10 cellular contexts compared by ENCODE assay signal in the genomic region with DNA sequence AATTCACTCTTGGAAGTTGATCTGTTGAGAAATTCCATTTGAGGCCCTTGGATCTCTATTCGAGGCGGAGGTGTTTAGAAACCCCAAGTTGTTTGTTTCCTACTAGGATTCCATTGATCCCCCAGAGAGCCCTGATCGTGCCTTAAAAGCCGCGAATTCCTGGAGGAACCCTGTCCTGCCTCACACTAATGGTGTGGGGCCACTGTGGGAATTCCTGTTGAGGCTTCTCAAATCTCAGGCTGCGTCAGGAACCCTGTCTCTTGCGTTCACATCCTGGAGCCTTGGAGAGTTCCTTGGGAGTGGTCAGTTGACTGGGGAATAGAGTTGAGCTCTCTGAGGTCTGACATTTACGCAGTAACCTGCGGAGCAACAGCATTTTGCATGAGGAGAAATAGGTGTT. TPM values are rescaled to one million over a fixed set of nuclear protein-coding genes. Genes with fewer than 3 reads are reported as not detected.
A peak's percentile ranks its signal among the peaks of the same experiment; 100 is the strongest.
DNase-seq lines count a peak whose midpoint lies in the region; TF ChIP-seq lines count a peak whose summit lies in the region.
"Had no signal": no experiment of that assay in that cellular context is flagged by ENCODE, and none has a peak within 500 bp of the region (broad histone marks: within the 10 kb centered on the region; RNA-seq: fewer than 3 reads in every experiment).

No MANE protein-coding gene starts in this region.

- H3K4me3 Mint-ChIP-seq in activated naive CD4-positive, alpha-beta T cell treated with anti-CD3 and anti-CD28 coated beads, Interleukin-2, amount 50 U/mL, for 24 hours: peak overlapping the region; percentile 90
- peak overlapping the region; percentile 97 for H3K4me3 Mint-ChIP-seq in type B pancreatic cell

- H3K9me3 ChIP-seq in duodenal mucosa (ENCODE audit: control insufficient read depth in 1 of 2, low read length in 2 of 2) (no peaks in the 10 kb centered on the region), mucosa of rectum (ENCODE audit: control insufficient read depth in 2 of 2, low read length in 2 of 2) (no peaks in the 10 kb centered on the region)
- H3K9me3 ChIP-seq: body of pancreas had no signal

- peaks cover 30% of the 10 kb centered on the region for H3K27me3 Mint-ChIP-seq in activated naive CD4-positive, alpha-beta T cell treated with anti-CD3 and anti-CD28 coated beads, Interleukin-2, amount 50 U/mL, for 24 hours
- peaks cover 27% of the 10 kb centered on the region for H3K27me3 Mint-ChIP-seq in type B pancreatic cell

- no peak overlapping the region for H3K27ac Mint-ChIP-seq in activated naive CD4-positive, alpha-beta T cell treated with anti-CD3 and anti-CD28 coated beads, Interleukin-2, amount 50 U/mL, for 24 hours
- no peak overlapping the region for H3K27ac Mint-ChIP-seq in type B pancreatic cell

- in situ Hi-C loops in GM13977 (cut with MboI; ENCODE audit: low pct_unique_long_range_greater_than_20kb, low sequenced_read_pairs, unreplicated experiment): no loop called here

- H3K9ac ChIP-seq in duodenal mucosa (ENCODE audit: low read depth in 1 of 2, low read length in 2 of 2) (peak overlapping the region in 1 of 2 donors; percentile 83), mucosa of rectum (ENCODE audit: low read depth in 1 of 2, low read length in 2 of 2) (no peak overlapping the region)

- no peaks in the 10 kb centered on the region for H3K27me3 ChIP-seq in duodenal mucosa (ENCODE audit: control insufficient read depth in 1 of 2, insufficient read depth in 2 of 2, low read length in 2 of 2)
- no peaks in the 10 kb centered on the region for H3K27me3 ChIP-seq in mucosa of rectum (ENCODE audit: control insufficient read depth in 2 of 2, insufficient read depth in 2 of 2, low read length in 2 of 2)
- H3K27me3 ChIP-seq: body of pancreas had no signal

- peaks cover 1% of the 10 kb centered on the region for H3K36me3 Mint-ChIP-seq in activated naive CD4-positive, alpha-beta T cell treated with anti-CD3 and anti-CD28 coated beads, Interleukin-2, amount 50 U/mL, for 24 hours
- no peaks in the 10 kb centered on the region for H3K36me3 Mint-ChIP-seq in type B pancreatic cell

- no peak for DNase-seq in activated naive CD4-positive, alpha-beta T cell treated with anti-CD3 and anti-CD28 coated beads, Interleukin-2, amount 50 U/mL, for 16 hours
- no peak for DNase-seq in type B pancreatic cell (ENCODE audit: extremely low spot score, unreplicated experiment)
- DNase-seq in activated gamma-delta T cell treated with Interleukin-2 at 50 U/mL for 16 hours: no peak
- no peak for DNase-seq in GM13977 (ENCODE audit: low spot score)
- no peak for DNase-seq in HT-29 (ENCODE audit: low spot score)
- DNase-seq: body of pancreas, GOT3 had no signal

- H3K27ac ChIP-seq in duodenal mucosa (ENCODE audit: low read depth, low read length) (no peak overlapping the region), mucosa of rectum (ENCODE audit: low read depth in 2 of 2, low read length in 2 of 2) (no peak overlapping the region)

- H3K36me3 ChIP-seq in duodenal mucosa (ENCODE audit: control insufficient read depth in 1 of 2, insufficient read depth in 2 of 2, low read length in 2 of 2) (no peaks in the 10 kb centered on the region), mucosa of rectum (ENCODE audit: control insufficient read depth in 2 of 2, insufficient read depth in 2 of 2, low read length in 2 of 2) (no peaks in the 10 kb centered on the region)

- peaks cover 20% of the 10 kb centered on the region for H3K4me1 Mint-ChIP-seq in activated naive CD4-positive, alpha-beta T cell treated with anti-CD3 and anti-CD28 coated beads, Interleukin-2, amount 50 U/mL, for 24 hours
- peaks cover 28% of the 10 kb centered on the region for H3K4me1 Mint-ChIP-seq in type B pancreatic cell (ENCODE audit: unreplicated experiment)

- no peak for TF ChIP-seq CTCF in type B pancreatic cell (conservative IDR thresholded peaks at IDR 0.05)
- TF ChIP-seq CTCF in GM13977 (IDR thresholded peaks at IDR 0.05; ENCODE audit: extremely low read depth, insufficient read depth, missing control alignments): no peak

- H3K4me3 ChIP-seq in duodenal mucosa (ENCODE audit: low read depth in 1 of 2, low read length in 2 of 2) (peak overlapping the region; percentile 94 to 96), mucosa of rectum (ENCODE audit: low read length in 2 of 2) (peak overlapping the region; percentile 24 to 93)

- no peaks in the 10 kb centered on the region for H3K9me3 Mint-ChIP-seq in activated naive CD4-positive, alpha-beta T cell treated with anti-CD3 and anti-CD28 coated beads, Interleukin-2, amount 50 U/mL, for 24 hours
- H3K9me3 Mint-ChIP-seq in type B pancreatic cell: no peaks in the 10 kb centered on the region

- H3K4me1 ChIP-seq in duodenal mucosa (ENCODE audit: control insufficient read depth in 1 of 2, insufficient read depth in 2 of 2, low read length in 2 of 2) (peaks cover 15 to 24% of the 10 kb centered on the region in 2 donors), mucosa of rectum (ENCODE audit: control insufficient read depth in 2 of 2, insufficient read depth in 2 of 2, low read length in 2 of 2) (peaks cover 11 to 21% of the 10 kb centered on the region in 2 donors)

RNA-seq across cellular contexts. Expression of gene CFAP69, which starts 1.2 kb away (rescaled TPM):
- 4.4 and 6.2 TPM in 2 replicates for total RNA-seq in type B pancreatic cell (ENCODE audit: low replicate concordance)
- 5.4 and 9.2 TPM in 2 replicates for total RNA-seq in HT-29 (2014; rRNA removed; shearing (Covaris generic))

RNA-seq across cellular contexts. Expression of gene STEAP2, which starts 34.6 kb away (rescaled TPM):
- 1.7 and 3.3 TPM in 2 replicates for total RNA-seq in type B pancreatic cell (ENCODE audit: low replicate concordance)
- 8.2 and 13.8 TPM in 2 replicates for total RNA-seq in HT-29 (2014; rRNA removed; shearing (Covaris generic))
